20 cellular contexts compared by ENCODE assay signal in the genomic region with DNA sequence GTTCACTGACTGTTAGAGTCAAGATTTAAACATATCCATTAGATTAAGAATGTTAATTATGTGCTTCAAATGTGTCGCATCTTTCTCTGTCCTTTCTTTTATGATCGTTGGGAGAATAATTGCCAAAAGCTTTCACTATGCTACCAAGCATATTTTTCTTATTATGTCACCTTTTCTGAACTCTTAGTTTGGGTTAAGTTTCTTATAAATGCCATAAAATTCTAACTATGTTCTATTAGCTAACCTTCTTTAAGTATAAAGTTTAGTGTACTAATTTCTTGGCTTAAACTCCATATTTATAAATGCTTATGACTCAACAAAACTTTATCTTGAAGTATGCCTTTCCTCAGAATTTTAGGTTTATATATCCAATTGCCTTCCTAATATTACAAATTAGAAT.
"Had no signal": no experiment of that assay in that cellular context is flagged by ENCODE, and none has a peak within 500 bp of the region (broad histone marks: within the 10 kb centered on the region; RNA-seq: fewer than 3 reads in every experiment).

No MANE protein-coding gene starts in this region.

- DNase-seq: activated B cell treated with CpG ODN at 0.5 μM for 24 hours; activated CD4-positive, alpha-beta T cell treated with anti-CD3 and anti-CD28 coated beads for 36 hours; activated CD4-positive, alpha-beta T cell treated with anti-CD3 and anti-CD28 coated beads, Interleukin-2, amount 50 U/mL, for 48 hours; activated naive CD4-positive, alpha-beta T cell treated with Interleukin-2 at 50 U/mL for 16 hours; activated naive CD8-positive, alpha-beta T cell treated with anti-CD3 and anti-CD28 coated beads for 36 hours; activated T-cell treated with anti-CD3 and anti-CD28 coated beads, Interleukin-2, amount 50 U/mL, for 48 hours; amygdala; caudate nucleus; dermis blood vessel endothelial cell; effector CD8-positive, alpha-beta T cell; erythroblast; gastrocnemius medialis; head of caudate nucleus; hypothalamus; pancreas; psoas muscle; stimulated activated CD4-positive, alpha-beta T cell treated with anti-CD3 and anti-CD28 coated beads, Interleukin-4, amount 100 ng/mL, for 24 hours; substantia nigra; tibial artery had no signal

- H3K4me3 ChIP-seq: gastrocnemius medialis, pancreas, psoas muscle, right atrium auricular region, tibial artery had no signal

- ATAC-seq: activated CD4-positive, alpha-beta T cell treated with anti-CD3 and anti-CD28 coated beads for 36 hours; gastrocnemius medialis; pancreas; psoas muscle had no signal
